23 cellular contexts compared by ENCODE assay signal in the genomic region with DNA sequence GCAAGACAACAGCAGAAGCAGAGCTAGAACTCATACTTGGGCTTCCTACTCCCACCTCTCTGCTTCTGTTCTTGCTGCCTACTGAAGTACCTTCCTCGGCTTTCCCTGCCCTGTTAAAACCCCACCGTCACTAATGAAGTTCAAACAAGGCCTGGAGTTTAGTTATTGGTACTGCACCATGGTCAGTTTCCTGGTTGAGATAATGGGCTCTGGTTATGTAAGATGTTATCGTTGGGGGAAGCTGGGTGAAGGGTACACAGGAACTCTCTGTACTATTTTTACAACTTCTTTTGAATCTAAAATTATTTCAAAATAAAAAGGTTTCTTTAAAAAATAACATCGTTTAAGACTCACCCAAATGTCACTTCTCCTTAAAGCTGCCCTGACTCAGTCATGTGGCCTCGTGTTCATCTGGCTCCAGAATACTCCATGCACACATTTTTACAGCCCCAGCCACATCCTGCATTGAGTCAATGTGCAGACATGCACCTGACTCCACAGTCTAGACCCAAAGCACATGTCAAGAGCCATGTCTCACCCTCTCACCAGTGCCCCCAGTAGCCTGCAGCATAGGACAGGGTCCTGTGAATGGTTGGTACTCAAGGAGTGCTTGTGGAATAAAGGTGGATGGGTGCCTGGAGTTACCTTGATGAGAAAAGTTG.
"Had no signal": no experiment of that assay in that cellular context is flagged by ENCODE, and none has a peak within 500 bp of the region (broad histone marks: within the 10 kb centered on the region; RNA-seq: fewer than 3 reads in every experiment).

No MANE protein-coding gene starts in this region.

- H3K9me3 Mint-ChIP-seq: activated B cell treated with CpG ODN at 0.5 μM for 24 hours; activated CD4-positive, alpha-beta memory T cell treated with anti-CD3 and anti-CD28 coated beads, Interleukin-2, amount 10 ng/mL, durations not matched to agents 7 days and 5 days; immature natural killer cell; naive B cell; neural crest cell; T-helper 2 cell treated with Interferon-gamma antibody and Interleukin-4, amounts not matched to agents 5 μg/mL and 100 μg/mL, for 36 hours had no signal

- H3K27me3 Mint-ChIP-seq: activated B cell treated with CpG ODN at 0.5 μM for 24 hours; activated CD4-positive, alpha-beta memory T cell treated with anti-CD3 and anti-CD28 coated beads, Interleukin-2, amount 10 ng/mL, durations not matched to agents 7 days and 5 days; stimulated activated memory B cell treated with anti-CD40 and anti-IgM and Interleukin-4, amounts not matched to agents 10 μg/mL and 1 μg/mL and 100 μg/mL, for 72 hours had no signal

- H3K36me3 Mint-ChIP-seq: naive B cell had no signal

- H3K27ac Mint-ChIP-seq: activated B cell treated with CpG ODN at 0.5 μM for 24 hours; activated CD4-positive, alpha-beta memory T cell treated with anti-CD3 and anti-CD28 coated beads, Interleukin-2, amount 10 ng/mL, durations not matched to agents 7 days and 5 days; immature natural killer cell; stimulated activated memory B cell treated with anti-CD40 and anti-IgM and Interleukin-4, amounts not matched to agents 10 μg/mL and 1 μg/mL and 100 μg/mL, for 72 hours; T-helper 2 cell treated with Interferon-gamma antibody and Interleukin-4, amounts not matched to agents 5 μg/mL and 100 μg/mL, for 36 hours had no signal

- ATAC-seq: gastroesophageal sphincter; heart left ventricle; left ventricle myocardium superior; mucosa of descending colon; stimulated activated memory B cell treated with anti-CD40 and anti-IgM and Interleukin-4, amounts not matched to agents 10 μg/mL and 1 μg/mL and 100 μg/mL, for 72 hours had no signal

- H3K4me1 Mint-ChIP-seq: activated B cell treated with CpG ODN at 0.5 μM for 24 hours; immature natural killer cell; naive B cell; stimulated activated memory B cell treated with anti-CD40 and anti-IgM and Interleukin-4, amounts not matched to agents 10 μg/mL and 1 μg/mL and 100 μg/mL, for 72 hours had no signal

- DNase-seq: activated B cell treated with CpG ODN at 0.5 μM for 24 hours; activated CD4-positive, alpha-beta memory T cell treated with anti-CD3 and anti-CD28 coated beads, Interleukin-2, amount 10 ng/mL, durations not matched to agents 7 days and 5 days; activated CD4-positive, alpha-beta T cell treated with anti-CD3 and anti-CD28 coated beads for 48 hours; activated CD8-positive, alpha-beta memory T cell treated with anti-CD3 and anti-CD28 coated beads, Interleukin-2, amount 50 U/mL, for 4 hours; activated effector memory CD4-positive, alpha-beta T cell treated with Interleukin-2 at 50 U/mL for 16 hours; activated naive CD4-positive, alpha-beta T cell treated with anti-CD3 and anti-CD28 coated beads, Interleukin-2, amount 50 U/mL, for 16 hours; activated T-cell treated with anti-CD3 and anti-CD28 coated beads, Interleukin-2, amount 50 U/mL, for 48 hours; adrenal gland; immature natural killer cell; kidney glomerular epithelial cell; left ventricle myocardium superior; mucosa of descending colon; naive B cell; retina; spleen; stimulated activated CD4-positive, alpha-beta T cell treated with anti-CD3 and anti-CD28 coated beads, Interleukin-4, amount 100 ng/mL, for 4 hours had no signal

- H3K4me3 ChIP-seq: adrenal gland, breast epithelium, coronary artery, gastroesophageal sphincter, heart left ventricle, mucosa of descending colon, spleen had no signal

- H3K4me3 Mint-ChIP-seq: activated B cell treated with CpG ODN at 0.5 μM for 24 hours; activated CD4-positive, alpha-beta memory T cell treated with anti-CD3 and anti-CD28 coated beads, Interleukin-2, amount 10 ng/mL, durations not matched to agents 7 days and 5 days; immature natural killer cell; naive B cell; neural crest cell; stimulated activated memory B cell treated with anti-CD40 and anti-IgM and Interleukin-4, amounts not matched to agents 10 μg/mL and 1 μg/mL and 100 μg/mL, for 72 hours; T-helper 2 cell treated with Interferon-gamma antibody and Interleukin-4, amounts not matched to agents 5 μg/mL and 100 μg/mL, for 36 hours had no signal
